ENCODE assay signal across 17 cellular contexts in the genomic region with DNA sequence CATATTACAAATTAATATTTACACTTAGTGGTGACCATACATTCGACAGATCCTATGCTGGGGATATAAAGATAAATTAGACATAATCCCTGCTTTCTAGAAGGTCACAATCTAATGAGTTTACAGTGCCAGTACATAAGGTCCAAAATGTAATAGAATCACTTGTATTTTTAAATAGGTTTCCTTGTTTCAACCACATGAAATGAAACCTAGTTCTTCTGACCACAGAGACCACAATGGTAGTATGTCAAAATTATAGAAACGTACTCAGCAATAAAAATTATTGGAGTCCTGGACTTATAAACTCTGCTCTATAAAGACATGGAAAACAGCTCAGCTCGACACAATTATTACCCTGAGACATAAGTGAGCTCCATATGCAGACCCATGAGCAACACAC.
"Had no signal": no experiment of that assay in that cellular context is flagged by ENCODE, and none has a peak within 500 bp of the region (broad histone marks: within the 10 kb centered on the region; RNA-seq: fewer than 3 reads in every experiment).

No MANE protein-coding gene starts in this region.

- H3K4me1 ChIP-seq: lower lobe of right lung, parathyroid adenoma, right lobe of liver, suprapubic skin, thyroid gland, vagina had no signal

- H3K27ac ChIP-seq: lower lobe of right lung, neutrophil, parathyroid adenoma, right lobe of liver, suprapubic skin, thyroid gland, vagina had no signal

- H3K9me3 ChIP-seq: lower lobe of right lung, neutrophil, right lobe of liver, suprapubic skin, thyroid gland, vagina had no signal

- H3K4me3 ChIP-seq: dorsolateral prefrontal cortex, lower lobe of right lung, right lobe of liver, suprapubic skin, thyroid gland, vagina had no signal

- H3K79me2 ChIP-seq: parathyroid adenoma had no signal

- H3K36me3 ChIP-seq: lower lobe of right lung, neutrophil, right lobe of liver, suprapubic skin, thyroid gland, vagina had no signal

- H3K27me3 ChIP-seq: dorsolateral prefrontal cortex, neutrophil, right lobe of liver, suprapubic skin, thyroid gland, vagina had no signal

- DNase-seq: dorsolateral prefrontal cortex; effector CD4-positive, alpha-beta T cell; head of caudate nucleus; left ventricle myocardium superior; lower lobe of right lung; right lobe of liver; small intestine; stimulated activated CD4-positive, alpha-beta T cell treated with anti-CD3 and anti-CD28 coated beads, Interleukin-15, amount 100 ng/mL, for 24 hours; stimulated activated CD4-positive, alpha-beta T cell treated with anti-CD3 and anti-CD28 coated beads, Interleukin-2, amount 100 ng/mL, for 48 hours; stimulated activated naive B cell treated with anti-CD40 and anti-IgM and Interleukin-4, amounts not matched to agents 10 μg/mL and 1 μg/mL and 100 μg/mL, for 72 hours; stimulated activated naive CD8-positive, alpha-beta T cell treated with anti-CD3 and anti-CD28 coated beads, Interleukin-15, amount 100 ng/mL, for 72 hours; thyroid gland; trophoblast cell had no signal

- H2AFZ ChIP-seq: parathyroid adenoma had no signal

- H3K9ac ChIP-seq: parathyroid adenoma had no signal
